13 cellular contexts compared by ENCODE assay signal in the genomic region with DNA sequence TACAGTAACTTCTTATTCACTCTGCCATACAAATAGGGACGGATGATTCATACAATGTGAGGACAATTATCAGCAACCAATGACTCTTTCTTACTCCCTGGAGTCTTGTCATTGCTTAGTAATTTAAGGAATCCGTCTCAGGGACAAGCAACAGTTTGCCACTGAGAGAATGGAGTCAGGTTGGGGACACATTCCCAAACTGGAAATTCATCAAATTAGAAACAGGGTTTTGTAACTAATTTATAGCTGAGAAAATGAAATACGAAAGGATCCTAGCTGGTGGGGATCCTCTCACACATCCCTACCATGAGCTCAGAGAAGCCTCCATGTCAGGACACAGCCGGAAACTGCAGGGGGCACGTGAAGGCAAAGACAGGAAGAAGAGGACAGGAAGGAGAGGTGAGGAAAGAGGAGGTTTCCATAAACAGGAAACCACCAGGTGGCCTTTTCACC. TPM values are rescaled to one million over a fixed set of nuclear protein-coding genes. Genes with fewer than 3 reads are reported as not detected.
A peak's percentile ranks its signal among the peaks of the same experiment; 100 is the strongest.
DNase-seq lines count a peak whose midpoint lies in the region; ATAC-seq and TF ChIP-seq lines count a peak whose summit lies in the region.
"Had no signal": no experiment of that assay in that cellular context is flagged by ENCODE, and none has a peak within 500 bp of the region (broad histone marks: within the 10 kb centered on the region; RNA-seq: fewer than 3 reads in every experiment).

No MANE protein-coding gene starts in this region.

- peaks cover 62% of the 10 kb centered on the region for H3K27me3 ChIP-seq in WERI-Rb-1 (ENCODE audit: insufficient read depth, low read depth, severe bottlenecking)
- H3K27me3 ChIP-seq: colonic mucosa, Peyer's patch had no signal

- peak; percentile 29 for DNase-seq in Daoy (ENCODE audit: low read depth)
- peak; percentile 24 for DNase-seq in LoVo (ENCODE audit: low spot score)
- DNase-seq in dermis blood vessel endothelial cell, result peak; percentile 74
- no peak for DNase-seq in mesothelial cell of epicardium (ENCODE audit: low spot score in 2 of 2, unreplicated experiment in 2 of 2)
- no peak for DNase-seq in DMS53 (lab: John Stamatoyannopoulos, UW)
- no peak for DNase-seq in WERI-Rb-1
- no peak for DNase-seq in stimulated activated CD4-positive, alpha-beta T cell treated with anti-CD3 and anti-CD28 coated beads, Interleukin-12 subunit alpha, Interleukin-12 subunit beta, amount 100 ng/mL, for 4 hours
- DNase-seq: colonic mucosa, NCI-H187 treated with DMSO at 0.1 percent for 48 hours, Peyer's patch had no signal

- H3K27ac ChIP-seq in WERI-Rb-1, result no peak overlapping the region
- H3K27ac ChIP-seq: colonic mucosa, Peyer's patch had no signal

- TF ChIP-seq CTCF in mesothelial cell of epicardium (IDR thresholded peaks at IDR 0.05; ENCODE audit: unreplicated experiment) (no peak), WERI-Rb-1 (IDR thresholded peaks at IDR 0.05; ENCODE audit: low read depth, low read length) (no peak)

- no peaks in the 10 kb centered on the region for H3K9me3 ChIP-seq in WERI-Rb-1 (ENCODE audit: severe bottlenecking)
- H3K9me3 ChIP-seq: colonic mucosa, Peyer's patch had no signal

- H3K27me3 Mint-ChIP-seq in mesothelial cell of epicardium (ENCODE audit: low read depth), result no peaks in the 10 kb centered on the region
- H3K27me3 Mint-ChIP-seq: stimulated activated naive CD8-positive, alpha-beta T cell treated with anti-CD3 and anti-CD28 coated beads, Interleukin-15, Interleukin-2, amounts not matched to agents 100 ng/mL and 50 ng/mL, for 24 hours had no signal

- H3K27ac Mint-ChIP-seq in mesothelial cell of epicardium, result peak overlapping the region; percentile 35
- H3K27ac Mint-ChIP-seq: activated T-helper 2 cell treated with anti-CD3 and anti-CD28 coated beads, Interferon-gamma antibody, Interleukin-2, Interleukin-4, amounts not matched to agents 10 μg/mL and 5 μg/mL and 100 μg/mL, durations not matched to agents 14 hours and 24 hours and 36 hours; stimulated activated naive CD8-positive, alpha-beta T cell treated with anti-CD3 and anti-CD28 coated beads, Interleukin-15, Interleukin-2, amounts not matched to agents 100 ng/mL and 50 ng/mL, for 24 hours had no signal

- no peak overlapping the region for H3K4me3 Mint-ChIP-seq in mesothelial cell of epicardium
- H3K4me3 Mint-ChIP-seq: stimulated activated naive CD8-positive, alpha-beta T cell treated with anti-CD3 and anti-CD28 coated beads, Interleukin-15, Interleukin-2, amounts not matched to agents 100 ng/mL and 50 ng/mL, for 24 hours had no signal

- H3K36me3 Mint-ChIP-seq in mesothelial cell of epicardium, result no peaks in the 10 kb centered on the region

- no peak for ATAC-seq in GM21367 (IDR thresholded peaks at IDR 0.05; ENCODE audit: unreplicated experiment)

- H3K9me3 Mint-ChIP-seq in mesothelial cell of epicardium, result no peaks in the 10 kb centered on the region
- H3K9me3 Mint-ChIP-seq: activated T-helper 2 cell treated with anti-CD3 and anti-CD28 coated beads, Interferon-gamma antibody, Interleukin-2, Interleukin-4, amounts not matched to agents 10 μg/mL and 5 μg/mL and 100 μg/mL, durations not matched to agents 14 hours and 24 hours and 36 hours; stimulated activated naive CD8-positive, alpha-beta T cell treated with anti-CD3 and anti-CD28 coated beads, Interleukin-15, Interleukin-2, amounts not matched to agents 100 ng/mL and 50 ng/mL, for 24 hours had no signal

- peaks cover 14% of the 10 kb centered on the region for H3K4me1 Mint-ChIP-seq in mesothelial cell of epicardium

- H3K36me3 ChIP-seq in WERI-Rb-1, result no peaks in the 10 kb centered on the region
- H3K36me3 ChIP-seq: colonic mucosa, Peyer's patch had no signal

- no peak overlapping the region for H3K4me3 ChIP-seq in WERI-Rb-1 (ENCODE audit: low read depth, low read length)
- H3K4me3 ChIP-seq: colonic mucosa, Peyer's patch had no signal

RNA-seq across cellular contexts. Expression of a gene that starts 50.4 kb away (rescaled TPM):
- 0.48 and 1.1 TPM in 2 replicates for total RNA-seq in Daoy (2014; rRNA removed; shearing (Covaris generic))
- 292 and 321 TPM in 2 replicates for total RNA-seq in dermis blood vessel endothelial cell
- total RNA-seq in mesothelial cell of epicardium, result 44.1 to 52.1 TPM (median 48.5 TPM) in 3 replicates
- total RNA-seq: activated T-helper 2 cell treated with anti-CD3 and anti-CD28 coated beads, Interferon-gamma antibody, Interleukin-2, Interleukin-4, amounts not matched to agents 10 μg/mL and 5 μg/mL and 100 μg/mL, durations not matched to agents 14 hours and 24 hours and 36 hours had no signal

Comparison
In these comparisons a context has a peak if more than half of its experiments do, and no peak if none do; other contexts are left out.
1. DNase-seq: peak in Daoy (single experiment), LoVo (single experiment) and dermis blood vessel endothelial cell (single experiment); none in mesothelial cell of epicardium (0 of 2), DMS53 (single experiment), WERI-Rb-1 (single experiment) and stimulated activated CD4-positive, alpha-beta T cell treated with anti-CD3 and anti-CD28 coated beads, Interleukin-12 subunit alpha, Interleukin-12 subunit beta, amount 100 ng/mL, for 4 hours (single experiment).
2. RNA of a gene that starts 50.4 kb away (total RNA-seq): 292 to 321 TPM in dermis blood vessel endothelial cell and 44.1 to 52.1 TPM in mesothelial cell of epicardium; 0.48 to 1.1 TPM in Daoy; every median in the first group is over 10 times any median in the second.